ENCODE assay signal across 8 cellular contexts in the genomic region with DNA sequence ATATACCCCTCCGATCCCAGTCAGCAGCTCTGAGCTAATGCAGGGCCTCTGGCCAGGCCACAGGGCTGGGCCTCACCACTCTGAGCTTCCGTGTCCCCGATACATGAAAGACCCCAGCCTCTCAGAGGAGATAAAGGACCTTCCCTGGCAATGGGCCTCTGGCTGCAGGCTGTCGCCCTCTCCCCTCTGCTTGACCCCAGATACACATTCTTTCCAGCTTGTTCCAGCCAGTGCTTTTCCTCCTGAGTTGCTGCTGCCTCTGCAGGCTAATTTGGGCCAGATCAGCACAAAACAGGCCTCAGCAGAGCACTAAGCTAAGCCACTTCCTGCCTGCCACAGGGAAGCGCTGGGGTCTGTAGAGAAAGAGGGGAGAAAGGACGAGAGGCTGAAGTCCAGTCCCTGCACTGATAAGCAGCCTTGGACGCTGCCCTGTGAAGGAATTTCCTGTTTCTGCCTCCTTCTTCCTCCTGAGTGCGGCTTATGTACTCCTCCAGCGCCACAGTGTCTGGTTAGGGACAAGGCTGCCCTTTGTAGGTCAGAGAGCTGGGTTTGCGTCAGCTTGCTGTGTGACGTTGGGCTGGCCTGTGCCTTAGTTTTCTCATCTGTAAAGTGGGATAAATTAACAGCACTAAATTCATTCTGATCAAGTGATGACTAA.
DNase-seq lines count a peak whose midpoint lies in the region; ATAC-seq and TF ChIP-seq lines count a peak whose summit lies in the region.

No MANE protein-coding gene starts in this region.

- TF ChIP-seq CTCF in choroid plexus epithelial cell (conservative IDR thresholded peaks at IDR 0.05; ENCODE audit: low read depth, low read length), result peak; percentile 25
- TF ChIP-seq CTCF in liver (IDR thresholded peaks at IDR 0.05; ENCODE audit: low read depth, low read length, missing input control), result no peak
- TF ChIP-seq CTCF in lower leg skin (IDR thresholded peaks at IDR 0.05), result no peak

- ATAC-seq in HG03439 (IDR thresholded peaks at IDR 0.05; ENCODE audit: unreplicated experiment), result no peak
- ATAC-seq in HG02678 (IDR thresholded peaks at IDR 0.05; ENCODE audit: unreplicated experiment), result no peak

- H3K9ac ChIP-seq in liver (ENCODE audit: low read depth in 1 of 2, low read length in 2 of 2), result no peak overlapping the region

- no peaks in the 10 kb centered on the region for H3K36me3 ChIP-seq in liver (ENCODE audit: control insufficient read depth in 4 of 4, insufficient read depth in 3 of 4, low read depth in 1 of 4, low read length in 3 of 4)
- H3K36me3 ChIP-seq in thymus (ENCODE audit: control insufficient read depth, insufficient read depth), result no peaks in the 10 kb centered on the region

- TF ChIP-seq POLR2A in lower leg skin (IDR thresholded peaks at IDR 0.05), result no peak

- peak; percentile 58 to 64 for TF ChIP-seq RAD21 in liver (IDR thresholded peaks at IDR 0.05)

- intact Hi-C loops in lower leg skin (cut with DNase I; ENCODE audit: low total_unique reads), result no loop called here

- DNase-seq in Kasumi-1 (lab: John Stamatoyannopoulos, UW) (peak; percentile 40 to 47), choroid plexus epithelial cell (ENCODE audit: low read depth) (peak; percentile 74), inferior parietal cortex (ENCODE audit: extremely low spot score) (no peak), lower leg skin (ENCODE audit: low spot score in 2 of 2) (no peak)

- H3K4me3 ChIP-seq in choroid plexus epithelial cell (ENCODE audit: low read depth, low read length) (no peak overlapping the region), liver (ENCODE audit: low read depth in 1 of 3, low read length in 3 of 3) (no peak overlapping the region), thymus (ENCODE audit: low read length) (no peak overlapping the region), lower leg skin (ENCODE audit: low read depth, poor library complexity, severe bottlenecking) (no peak overlapping the region)

- H3K9me3 ChIP-seq in liver (ENCODE audit: control insufficient read depth in 4 of 4, low read length in 3 of 4) (no peaks in the 10 kb centered on the region), thymus (ENCODE audit: control insufficient read depth) (no peaks in the 10 kb centered on the region)

- WGBS in liver, result 54% methylated on average over 11 of the region's 11 CpGs
- WGBS in thymus, result 69% methylated on average over 11 of the region's 11 CpGs
- WGBS in lower leg skin, 2 donors, result 55 to 60% methylated on average over 10 to 11 of the region's 11 CpGs

- peak overlapping the region; percentile 65 to 72 for H3K27ac ChIP-seq in liver (ENCODE audit: low read depth in 1 of 2, low read length in 2 of 2)
- H3K27ac ChIP-seq in thymus (ENCODE audit: low read depth), result peak overlapping the region; percentile 37

- peaks cover 0 to 4% (median 2%) of the 10 kb centered on the region in 4 donors for H3K4me1 ChIP-seq in liver (ENCODE audit: control insufficient read depth in 4 of 4, insufficient read depth in 4 of 4, low read length in 3 of 4)
- no peaks in the 10 kb centered on the region for H3K4me1 ChIP-seq in thymus (ENCODE audit: control insufficient read depth, insufficient read depth, low read length)

- H3K27me3 ChIP-seq in liver (ENCODE audit: control insufficient read depth in 4 of 4, insufficient read depth in 4 of 4, low read length in 3 of 4) (no peaks in the 10 kb centered on the region), thymus (ENCODE audit: control insufficient read depth, insufficient read depth) (no peaks in the 10 kb centered on the region)

TF ChIP-seq in liver, 16 proteins besides CTCF, POLR2A, EP300 and RAD21:
- TF ChIP-seq, protein P1, sequence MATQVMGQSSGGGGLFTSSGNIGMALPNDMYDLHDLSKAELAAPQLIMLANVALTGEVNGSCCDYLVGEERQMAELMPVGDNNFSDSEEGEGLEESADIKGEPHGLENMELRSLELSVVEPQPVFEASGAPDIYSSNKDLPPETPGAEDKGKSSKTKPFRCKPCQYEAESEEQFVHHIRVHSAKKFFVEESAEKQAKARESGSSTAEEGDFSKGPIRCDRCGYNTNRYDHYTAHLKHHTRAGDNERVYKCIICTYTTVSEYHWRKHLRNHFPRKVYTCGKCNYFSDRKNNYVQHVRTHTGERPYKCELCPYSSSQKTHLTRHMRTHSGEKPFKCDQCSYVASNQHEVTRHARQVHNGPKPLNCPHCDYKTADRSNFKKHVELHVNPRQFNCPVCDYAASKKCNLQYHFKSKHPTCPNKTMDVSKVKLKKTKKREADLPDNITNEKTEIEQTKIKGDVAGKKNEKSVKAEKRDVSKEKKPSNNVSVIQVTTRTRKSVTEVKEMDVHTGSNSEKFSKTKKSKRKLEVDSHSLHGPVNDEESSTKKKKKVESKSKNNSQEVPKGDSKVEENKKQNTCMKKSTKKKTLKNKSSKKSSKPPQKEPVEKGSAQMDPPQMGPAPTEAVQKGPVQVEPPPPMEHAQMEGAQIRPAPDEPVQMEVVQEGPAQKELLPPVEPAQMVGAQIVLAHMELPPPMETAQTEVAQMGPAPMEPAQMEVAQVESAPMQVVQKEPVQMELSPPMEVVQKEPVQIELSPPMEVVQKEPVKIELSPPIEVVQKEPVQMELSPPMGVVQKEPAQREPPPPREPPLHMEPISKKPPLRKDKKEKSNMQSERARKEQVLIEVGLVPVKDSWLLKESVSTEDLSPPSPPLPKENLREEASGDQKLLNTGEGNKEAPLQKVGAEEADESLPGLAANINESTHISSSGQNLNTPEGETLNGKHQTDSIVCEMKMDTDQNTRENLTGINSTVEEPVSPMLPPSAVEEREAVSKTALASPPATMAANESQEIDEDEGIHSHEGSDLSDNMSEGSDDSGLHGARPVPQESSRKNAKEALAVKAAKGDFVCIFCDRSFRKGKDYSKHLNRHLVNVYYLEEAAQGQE (IDR thresholded peaks at IDR 0.05), result peak; percentile 20
- TF ChIP-seq JUND (IDR thresholded peaks at IDR 0.05) (no peak), RXRA (IDR thresholded peaks at IDR 0.05) (peak; percentile 80 to 90), SP1 (IDR thresholded peaks at IDR 0.05) (peak; percentile 88), FOXA2 (IDR thresholded peaks at IDR 0.05) (no peak), EGR1 (IDR thresholded peaks at IDR 0.05; ENCODE audit: low read depth in 2 of 2) (peak; percentile 9 to 60), HNF4G (IDR thresholded peaks at IDR 0.05) (peak; percentile 47), NR2F2 (IDR thresholded peaks at IDR 0.05) (peak; percentile 97), TAF1 (conservative IDR thresholded peaks at IDR 0.05) (peak; percentile 61), YY1 (IDR thresholded peaks at IDR 0.05) (peak; percentile 25), GABPA (IDR thresholded peaks at IDR 0.05 in 1 of 2, conservative IDR thresholded peaks at IDR 0.05 in 1 of 2) (peak in 1 of 2 donors; percentile 44)
- TF ChIP-seq, protein P2, sequence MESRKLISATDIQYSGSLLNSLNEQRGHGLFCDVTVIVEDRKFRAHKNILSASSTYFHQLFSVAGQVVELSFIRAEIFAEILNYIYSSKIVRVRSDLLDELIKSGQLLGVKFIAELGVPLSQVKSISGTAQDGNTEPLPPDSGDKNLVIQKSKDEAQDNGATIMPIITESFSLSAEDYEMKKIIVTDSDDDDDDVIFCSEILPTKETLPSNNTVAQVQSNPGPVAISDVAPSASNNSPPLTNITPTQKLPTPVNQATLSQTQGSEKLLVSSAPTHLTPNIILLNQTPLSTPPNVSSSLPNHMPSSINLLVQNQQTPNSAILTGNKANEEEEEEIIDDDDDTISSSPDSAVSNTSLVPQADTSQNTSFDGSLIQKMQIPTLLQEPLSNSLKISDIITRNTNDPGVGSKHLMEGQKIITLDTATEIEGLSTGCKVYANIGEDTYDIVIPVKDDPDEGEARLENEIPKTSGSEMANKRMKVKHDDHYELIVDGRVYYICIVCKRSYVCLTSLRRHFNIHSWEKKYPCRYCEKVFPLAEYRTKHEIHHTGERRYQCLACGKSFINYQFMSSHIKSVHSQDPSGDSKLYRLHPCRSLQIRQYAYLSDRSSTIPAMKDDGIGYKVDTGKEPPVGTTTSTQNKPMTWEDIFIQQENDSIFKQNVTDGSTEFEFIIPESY (IDR thresholded peaks at IDR 0.05), result no peak
- TF ChIP-seq, protein P3, sequence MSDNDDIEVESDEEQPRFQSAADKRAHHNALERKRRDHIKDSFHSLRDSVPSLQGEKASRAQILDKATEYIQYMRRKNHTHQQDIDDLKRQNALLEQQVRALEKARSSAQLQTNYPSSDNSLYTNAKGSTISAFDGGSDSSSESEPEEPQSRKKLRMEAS (IDR thresholded peaks at IDR 0.05), result peak; percentile 82

Comparison
In these comparisons a context has a peak if more than half of its experiments do, and no peak if none do; other contexts are left out.
1. DNase-seq: peak in Kasumi-1 (2 of 2) and choroid plexus epithelial cell (single experiment); none in inferior parietal cortex (single experiment) and lower leg skin (0 of 2).